In genomic region chr3:151878445-151878844, GRCh38 we compare ENCODE assay signal across 1 cellular context.
TF ChIP-seq lines count a peak whose summit lies in the region.

No MANE protein-coding gene starts in this region.

TF ChIP-seq in SK-N-SH, 30 proteins besides CTCF, POLR2A, EP300 and RAD21 (continued from another document):
- TF ChIP-seq, protein P1, sequence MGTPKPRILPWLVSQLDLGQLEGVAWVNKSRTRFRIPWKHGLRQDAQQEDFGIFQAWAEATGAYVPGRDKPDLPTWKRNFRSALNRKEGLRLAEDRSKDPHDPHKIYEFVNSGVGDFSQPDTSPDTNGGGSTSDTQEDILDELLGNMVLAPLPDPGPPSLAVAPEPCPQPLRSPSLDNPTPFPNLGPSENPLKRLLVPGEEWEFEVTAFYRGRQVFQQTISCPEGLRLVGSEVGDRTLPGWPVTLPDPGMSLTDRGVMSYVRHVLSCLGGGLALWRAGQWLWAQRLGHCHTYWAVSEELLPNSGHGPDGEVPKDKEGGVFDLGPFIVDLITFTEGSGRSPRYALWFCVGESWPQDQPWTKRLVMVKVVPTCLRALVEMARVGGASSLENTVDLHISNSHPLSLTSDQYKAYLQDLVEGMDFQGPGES (IDR thresholded peaks at IDR 0.05; ENCODE audit: low read depth, low read length): no peak
- TF ChIP-seq, protein P2, sequence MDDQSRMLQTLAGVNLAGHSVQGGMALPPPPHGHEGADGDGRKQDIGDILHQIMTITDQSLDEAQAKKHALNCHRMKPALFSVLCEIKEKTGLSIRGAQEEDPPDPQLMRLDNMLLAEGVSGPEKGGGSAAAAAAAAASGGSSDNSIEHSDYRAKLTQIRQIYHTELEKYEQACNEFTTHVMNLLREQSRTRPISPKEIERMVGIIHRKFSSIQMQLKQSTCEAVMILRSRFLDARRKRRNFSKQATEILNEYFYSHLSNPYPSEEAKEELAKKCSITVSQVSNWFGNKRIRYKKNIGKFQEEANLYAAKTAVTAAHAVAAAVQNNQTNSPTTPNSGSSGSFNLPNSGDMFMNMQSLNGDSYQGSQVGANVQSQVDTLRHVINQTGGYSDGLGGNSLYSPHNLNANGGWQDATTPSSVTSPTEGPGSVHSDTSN (IDR thresholded peaks at IDR 0.05): no peak
